In the genomic region with DNA sequence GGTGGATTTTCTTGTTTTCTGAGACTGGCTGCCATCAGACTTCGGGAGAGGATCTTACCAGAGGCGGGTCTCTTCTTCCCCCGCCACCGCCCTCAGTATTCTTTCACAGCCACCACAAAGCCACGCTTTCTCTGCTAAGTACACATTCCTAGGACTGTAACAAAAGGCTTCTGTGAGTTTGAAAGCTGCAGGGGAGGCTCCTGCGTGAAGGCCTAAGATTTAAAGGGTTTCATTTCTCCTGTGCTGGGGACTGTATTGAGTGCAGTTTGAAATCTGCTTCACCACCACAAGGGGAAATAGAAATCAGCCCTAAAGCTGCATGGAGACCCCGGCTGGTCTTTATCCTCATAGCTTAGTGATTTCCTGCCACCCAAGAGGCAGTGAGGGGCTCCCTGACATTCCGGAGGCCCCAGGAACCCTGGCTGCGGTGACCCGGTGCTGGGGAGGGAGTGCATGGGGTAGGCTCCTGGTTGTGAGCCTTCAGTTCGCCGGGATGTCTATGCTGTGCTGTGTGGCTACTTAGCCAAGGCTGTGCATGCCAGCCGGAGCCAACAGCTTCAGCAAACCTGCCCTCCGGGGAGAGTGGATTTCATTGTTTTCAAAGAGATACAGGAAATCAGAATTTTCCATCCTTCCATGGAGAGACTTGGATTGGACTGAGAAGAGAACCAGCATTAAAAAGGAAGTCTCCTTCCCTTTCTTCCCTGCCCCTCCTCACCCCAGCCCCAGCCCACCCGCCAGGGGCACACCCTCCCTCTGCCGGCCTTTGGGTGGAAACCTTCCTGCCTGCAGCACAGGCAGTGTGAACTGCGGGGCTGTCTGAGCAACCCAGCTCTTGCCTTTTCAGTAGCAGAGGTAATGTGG, we compare ENCODE assay signal across 8 cellular contexts.
A peak's percentile ranks its signal among the peaks of the same experiment; 100 is the strongest.
DNase-seq lines count a peak whose midpoint lies in the region; ATAC-seq and TF ChIP-seq lines count a peak whose summit lies in the region.

No MANE protein-coding gene starts in this region.

- intact Hi-C loops in lower lobe of right lung (cut with DNase I), result no loop called here

- peak; percentile 45 for TF ChIP-seq CTCF in brain microvascular endothelial cell (IDR thresholded peaks at IDR 0.05; ENCODE audit: low read depth, low read length, missing control alignments)
- no peak for TF ChIP-seq CTCF in lower lobe of right lung (IDR thresholded peaks at IDR 0.05)

- H3K4me1 ChIP-seq in lower lobe of right lung, result peaks cover 48% of the 10 kb centered on the region

- H3K36me3 ChIP-seq in brain microvascular endothelial cell (replicated peaks) (no peaks in the 10 kb centered on the region), lower lobe of right lung (no peaks in the 10 kb centered on the region)

- H3K27me3 ChIP-seq in brain microvascular endothelial cell (replicated peaks), result no peaks in the 10 kb centered on the region
- no peaks in the 10 kb centered on the region for H3K27me3 ChIP-seq in lower lobe of right lung (ENCODE audit: low read depth)

- H3K27ac ChIP-seq in brain microvascular endothelial cell, result peak overlapping the region; percentile 62
- peak overlapping the region; percentile 54 for H3K27ac ChIP-seq in lower lobe of right lung
- peak overlapping the region; percentile 84 for H3K27ac ChIP-seq in temporal lobe (ENCODE audit: low read depth, low read length)

- H3K4me3 ChIP-seq in brain microvascular endothelial cell (ENCODE audit: low read depth, low read length) (peak overlapping the region; percentile 3), lower lobe of right lung (peak overlapping the region; percentile 10)

- in situ Hi-C loops in brain microvascular endothelial cell (cut with HindIII; ENCODE audit: low pct_ligation_motif_present, low sequenced_read_pairs), result no loop called here

- ATAC-seq in HG02938 (IDR thresholded peaks at IDR 0.05; ENCODE audit: unreplicated experiment) (peak; percentile 76), lower lobe of right lung (peak; percentile 50 to 55)

- H3K9me3 ChIP-seq in lower lobe of right lung, result no peaks in the 10 kb centered on the region

- DNase-seq in activated T-cell treated with anti-CD3 and anti-CD28 coated beads, Interleukin-2, amount 50 U/mL, for 1 hour, result peak; percentile 34
- no peak for DNase-seq in activated T-cell treated with anti-CD3 and anti-CD28 coated beads for 4 hours
- peak; percentile 71 for DNase-seq in NCI-H69 (lab: John Stamatoyannopoulos, UW)
- no peak for DNase-seq in brain microvascular endothelial cell
- no peak for DNase-seq in lower lobe of right lung
- DNase-seq in stimulated activated CD8-positive, alpha-beta memory T cell treated with anti-CD3 and anti-CD28 coated beads, Interleukin-4, amount 100 ng/mL, for 48 hours, result no peak

Comparison
In these comparisons a context has a peak if more than half of its experiments do, and no peak if none do; other contexts are left out.
1. DNase-seq: peak in activated T-cell treated with anti-CD3 and anti-CD28 coated beads, Interleukin-2, amount 50 U/mL, for 1 hour (single experiment) and NCI-H69 (single experiment); none in activated T-cell treated with anti-CD3 and anti-CD28 coated beads for 4 hours (single experiment), brain microvascular endothelial cell (single experiment), lower lobe of right lung (single experiment) and stimulated activated CD8-positive, alpha-beta memory T cell treated with anti-CD3 and anti-CD28 coated beads, Interleukin-4, amount 100 ng/mL, for 48 hours (single experiment).
2. Peak in every context shown above with its lines, with median percentiles within 50 percentile points of each other: H3K27ac ChIP-seq.